ENCODE assay signal across 11 cellular contexts in the genomic region with DNA sequence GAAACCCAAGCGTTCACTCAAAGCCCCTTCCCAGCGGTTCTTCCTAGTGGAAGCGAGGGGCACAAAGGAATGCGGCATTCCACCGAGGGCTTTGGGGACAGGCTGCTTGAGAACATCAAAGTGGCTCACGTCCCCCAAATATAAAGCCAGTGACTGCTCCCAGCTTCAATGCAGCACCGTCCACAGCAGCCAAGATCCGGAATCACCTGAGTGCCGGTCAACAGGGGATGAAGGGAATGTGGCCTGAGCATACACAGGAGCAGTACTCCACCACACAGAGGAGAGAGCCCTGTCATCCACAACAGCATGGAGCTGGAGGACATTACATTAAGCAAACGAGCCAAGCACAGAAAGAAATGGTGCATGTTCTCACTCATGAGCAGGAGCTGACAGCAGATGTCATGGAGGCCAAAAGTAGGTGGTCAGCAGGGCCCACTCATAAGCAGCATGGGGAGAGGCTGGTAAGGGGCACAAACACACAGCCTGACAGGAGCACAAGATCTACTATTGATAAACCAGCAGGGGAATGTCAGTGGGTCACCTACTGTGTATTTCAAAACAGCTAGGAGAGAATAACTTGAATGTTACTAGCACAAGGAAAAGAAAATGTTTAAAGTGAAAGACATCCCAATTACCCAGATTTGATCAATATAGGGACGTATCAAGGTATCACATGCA.
A peak's percentile ranks its signal among the peaks of the same experiment; 100 is the strongest.
DNase-seq lines count a peak whose midpoint lies in the region; ATAC-seq and TF ChIP-seq lines count a peak whose summit lies in the region.
"Had no signal": no experiment of that assay in that cellular context is flagged by ENCODE, and none has a peak within 500 bp of the region (broad histone marks: within the 10 kb centered on the region; RNA-seq: fewer than 3 reads in every experiment).

No MANE protein-coding gene starts in this region.

- H3K27ac ChIP-seq in mesodermal cell (ENCODE audit: low read depth, low read length, severe bottlenecking): peak overlapping the region; percentile 63
- H3K27ac ChIP-seq in tibial artery: peak overlapping the region; percentile 57 to 71
- H3K27ac ChIP-seq in effector memory CD4-positive, alpha-beta T cell (ENCODE audit: insufficient read depth, low read length, poor library complexity, severe bottlenecking): no peak overlapping the region

- H3K27me3 Mint-ChIP-seq in activated naive CD4-positive, alpha-beta T cell treated with anti-CD3 and anti-CD28 coated beads, Interleukin-2, amount 50 U/mL, for 24 hours: no peaks in the 10 kb centered on the region
- no peaks in the 10 kb centered on the region for H3K27me3 Mint-ChIP-seq in activated naive CD4-positive, alpha-beta T cell treated with anti-CD3 and anti-CD28 coated beads for 36 hours (ENCODE audit: low read depth)
- peaks cover 3% of the 10 kb centered on the region for H3K27me3 Mint-ChIP-seq in brain
- H3K27me3 Mint-ChIP-seq: naive thymus-derived CD4-positive, alpha-beta T cell had no signal

- no peaks in the 10 kb centered on the region for H3K9me3 Mint-ChIP-seq in activated naive CD4-positive, alpha-beta T cell treated with anti-CD3 and anti-CD28 coated beads, Interleukin-2, amount 50 U/mL, for 24 hours
- peaks cover 3% of the 10 kb centered on the region for H3K9me3 Mint-ChIP-seq in activated naive CD4-positive, alpha-beta T cell treated with anti-CD3 and anti-CD28 coated beads for 36 hours
- H3K9me3 Mint-ChIP-seq in brain: no peaks in the 10 kb centered on the region
- H3K9me3 Mint-ChIP-seq: naive thymus-derived CD4-positive, alpha-beta T cell had no signal

- DNase-seq in activated naive CD4-positive, alpha-beta T cell treated with anti-CD3 and anti-CD28 coated beads for 36 hours: no peak
- DNase-seq in tibial artery (peak in 1 of 2 donors; percentile 58), germinal center (ENCODE audit: low spot score) (no peak)
- no peak for DNase-seq in effector memory CD4-positive, alpha-beta T cell
- DNase-seq: activated T-cell treated with anti-CD3 and anti-CD28 coated beads, Interleukin-2, amount 50 U/mL, for 1 hour; effector CD8-positive, alpha-beta T cell; naive thymus-derived CD4-positive, alpha-beta T cell had no signal

- peak overlapping the region; percentile 75 for H3K27ac Mint-ChIP-seq in activated naive CD4-positive, alpha-beta T cell treated with anti-CD3 and anti-CD28 coated beads, Interleukin-2, amount 50 U/mL, for 24 hours
- no peak overlapping the region for H3K27ac Mint-ChIP-seq in activated naive CD4-positive, alpha-beta T cell treated with anti-CD3 and anti-CD28 coated beads for 36 hours
- H3K27ac Mint-ChIP-seq in brain: peak overlapping the region in 4 of 5 experiments; percentile 11 to 92 (median 80)

- H3K27me3 ChIP-seq in tibial artery: no peaks in the 10 kb centered on the region
- H3K27me3 ChIP-seq in effector memory CD4-positive, alpha-beta T cell (replicated peaks; ENCODE audit: control insufficient read depth, insufficient read depth, low read length, poor library complexity, severe bottlenecking): no peaks in the 10 kb centered on the region

- 63 to 76% methylated on average over 10 of the region's 11 CpGs for WGBS in mesodermal cell (ENCODE audit: insufficient coverage in 2 of 2), 2 experiments

- ATAC-seq in GM19351 (IDR thresholded peaks at IDR 0.05; ENCODE audit: unreplicated experiment): no peak
- ATAC-seq: naive thymus-derived CD4-positive, alpha-beta T cell had no signal

- peaks cover 20% of the 10 kb centered on the region for H3K4me1 Mint-ChIP-seq in activated naive CD4-positive, alpha-beta T cell treated with anti-CD3 and anti-CD28 coated beads, Interleukin-2, amount 50 U/mL, for 24 hours
- peaks cover 14% of the 10 kb centered on the region for H3K4me1 Mint-ChIP-seq in activated naive CD4-positive, alpha-beta T cell treated with anti-CD3 and anti-CD28 coated beads for 36 hours (ENCODE audit: low read depth)
- peaks cover 90% of the 10 kb centered on the region for H3K4me1 Mint-ChIP-seq in brain

- H3K36me3 Mint-ChIP-seq in activated naive CD4-positive, alpha-beta T cell treated with anti-CD3 and anti-CD28 coated beads, Interleukin-2, amount 50 U/mL, for 24 hours: no peaks in the 10 kb centered on the region
- H3K36me3 Mint-ChIP-seq in activated naive CD4-positive, alpha-beta T cell treated with anti-CD3 and anti-CD28 coated beads for 36 hours (ENCODE audit: low read depth): no peaks in the 10 kb centered on the region
- H3K36me3 Mint-ChIP-seq in brain: peaks cover 12% of the 10 kb centered on the region
- H3K36me3 Mint-ChIP-seq: naive thymus-derived CD4-positive, alpha-beta T cell had no signal

- H3K36me3 ChIP-seq in mesodermal cell (ENCODE audit: control insufficient read depth, insufficient read depth, low read length) (peaks cover 4% of the 10 kb centered on the region), tibial artery (no peaks in the 10 kb centered on the region)
- H3K36me3 ChIP-seq in effector memory CD4-positive, alpha-beta T cell (ENCODE audit: control insufficient read depth, insufficient read depth, low read length): no peaks in the 10 kb centered on the region

- H3K4me1 ChIP-seq in mesodermal cell (ENCODE audit: control insufficient read depth, insufficient read depth, low read length, poor library complexity, severe bottlenecking) (peaks cover 8% of the 10 kb centered on the region), tibial artery (peaks cover 0 to 76% (median 41%) of the 10 kb centered on the region in 4 donors)
- H3K4me1 ChIP-seq in effector memory CD4-positive, alpha-beta T cell (ENCODE audit: control insufficient read depth, insufficient read depth, low read length, poor library complexity, severe bottlenecking): no peaks in the 10 kb centered on the region

- H3K4me3 ChIP-seq in mesodermal cell (ENCODE audit: extremely low read depth, insufficient read depth, low read length, poor library complexity, severe bottlenecking) (no peak overlapping the region), tibial artery (no peak overlapping the region)
- H3K4me3 ChIP-seq in effector memory CD4-positive, alpha-beta T cell (ENCODE audit: insufficient read depth, low read depth, low read length, poor library complexity, severe bottlenecking): no peak overlapping the region

- no peaks in the 10 kb centered on the region for H3K9me3 ChIP-seq in mesodermal cell (ENCODE audit: control insufficient read depth, low read length)
- no peaks in the 10 kb centered on the region for H3K9me3 ChIP-seq in tibial artery
- H3K9me3 ChIP-seq in effector memory CD4-positive, alpha-beta T cell (ENCODE audit: control insufficient read depth, low read length): no peaks in the 10 kb centered on the region

- no peak overlapping the region for H3K4me3 Mint-ChIP-seq in activated naive CD4-positive, alpha-beta T cell treated with anti-CD3 and anti-CD28 coated beads, Interleukin-2, amount 50 U/mL, for 24 hours
- no peak overlapping the region for H3K4me3 Mint-ChIP-seq in activated naive CD4-positive, alpha-beta T cell treated with anti-CD3 and anti-CD28 coated beads for 36 hours
- peak overlapping the region in 2 of 5 experiments; percentile 10 to 17 for H3K4me3 Mint-ChIP-seq in brain
- H3K4me3 Mint-ChIP-seq: naive thymus-derived CD4-positive, alpha-beta T cell had no signal

- CTCF ChIA-PET in activated naive CD4-positive, alpha-beta T cell treated with anti-CD3 and anti-CD28 coated beads for 36 hours (lab: Charles Lee): no interaction called here

- intact Hi-C loops in activated naive CD4-positive, alpha-beta T cell treated with anti-CD3 and anti-CD28 coated beads for 36 hours (cut with micrococcal nuclease): no loop called here
- intact Hi-C loops in tibial artery (cut with DNase I; ENCODE audit: low total_unique reads): no loop called here

- no peak for TF ChIP-seq CTCF in brain (conservative IDR thresholded peaks at IDR 0.05)
- no peak for TF ChIP-seq CTCF in tibial artery (IDR thresholded peaks at IDR 0.05)
